ENCODE assay signal across 1 cellular context in genomic region chr1:14913475-14914155, GRCh38.
A peak's percentile ranks its signal among the peaks of the same experiment; 100 is the strongest.
TF ChIP-seq lines count a peak whose summit lies in the region.

No MANE protein-coding gene starts in this region.

TF ChIP-seq in HEK293, 187 proteins besides CTCF, POLR2A, EP300 and RAD21 (continued from another document and continues in another):
- TF ChIP-seq ZBTB44 (tag by site-specific recombination; IDR thresholded peaks at IDR 0.05): no peak
- no peak for TF ChIP-seq HOXA7 (CRISPR knock-in tag; IDR thresholded peaks at IDR 0.05; ENCODE audit: borderline replicate concordance)
- no peak for TF ChIP-seq ZNF239 (tag by site-specific recombination; IDR thresholded peaks at IDR 0.05)
- TF ChIP-seq, protein P1, sequence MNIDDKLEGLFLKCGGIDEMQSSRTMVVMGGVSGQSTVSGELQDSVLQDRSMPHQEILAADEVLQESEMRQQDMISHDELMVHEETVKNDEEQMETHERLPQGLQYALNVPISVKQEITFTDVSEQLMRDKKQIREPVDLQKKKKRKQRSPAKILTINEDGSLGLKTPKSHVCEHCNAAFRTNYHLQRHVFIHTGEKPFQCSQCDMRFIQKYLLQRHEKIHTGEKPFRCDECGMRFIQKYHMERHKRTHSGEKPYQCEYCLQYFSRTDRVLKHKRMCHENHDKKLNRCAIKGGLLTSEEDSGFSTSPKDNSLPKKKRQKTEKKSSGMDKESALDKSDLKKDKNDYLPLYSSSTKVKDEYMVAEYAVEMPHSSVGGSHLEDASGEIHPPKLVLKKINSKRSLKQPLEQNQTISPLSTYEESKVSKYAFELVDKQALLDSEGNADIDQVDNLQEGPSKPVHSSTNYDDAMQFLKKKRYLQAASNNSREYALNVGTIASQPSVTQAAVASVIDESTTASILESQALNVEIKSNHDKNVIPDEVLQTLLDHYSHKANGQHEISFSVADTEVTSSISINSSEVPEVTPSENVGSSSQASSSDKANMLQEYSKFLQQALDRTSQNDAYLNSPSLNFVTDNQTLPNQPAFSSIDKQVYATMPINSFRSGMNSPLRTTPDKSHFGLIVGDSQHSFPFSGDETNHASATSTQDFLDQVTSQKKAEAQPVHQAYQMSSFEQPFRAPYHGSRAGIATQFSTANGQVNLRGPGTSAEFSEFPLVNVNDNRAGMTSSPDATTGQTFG (tag by site-specific recombination; IDR thresholded peaks at IDR 0.05; ENCODE audit: borderline replicate concordance): no peak
- no peak for TF ChIP-seq ZNF274 (IDR thresholded peaks at IDR 0.05; ENCODE audit: low read length)
- TF ChIP-seq ZNF274 (tag by site-specific recombination; IDR thresholded peaks at IDR 0.05; ENCODE audit: borderline replicate concordance): no peak
- TF ChIP-seq, protein P2, sequence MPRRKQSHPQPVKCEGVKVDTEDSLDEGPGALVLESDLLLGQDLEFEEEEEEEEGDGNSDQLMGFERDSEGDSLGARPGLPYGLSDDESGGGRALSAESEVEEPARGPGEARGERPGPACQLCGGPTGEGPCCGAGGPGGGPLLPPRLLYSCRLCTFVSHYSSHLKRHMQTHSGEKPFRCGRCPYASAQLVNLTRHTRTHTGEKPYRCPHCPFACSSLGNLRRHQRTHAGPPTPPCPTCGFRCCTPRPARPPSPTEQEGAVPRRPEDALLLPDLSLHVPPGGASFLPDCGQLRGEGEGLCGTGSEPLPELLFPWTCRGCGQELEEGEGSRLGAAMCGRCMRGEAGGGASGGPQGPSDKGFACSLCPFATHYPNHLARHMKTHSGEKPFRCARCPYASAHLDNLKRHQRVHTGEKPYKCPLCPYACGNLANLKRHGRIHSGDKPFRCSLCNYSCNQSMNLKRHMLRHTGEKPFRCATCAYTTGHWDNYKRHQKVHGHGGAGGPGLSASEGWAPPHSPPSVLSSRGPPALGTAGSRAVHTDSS (tag by site-specific recombination; IDR thresholded peaks at IDR 0.05): no peak
- TF ChIP-seq ZNF211 (tag by site-specific recombination; IDR thresholded peaks at IDR 0.05; ENCODE audit: low read depth): no peak
- TF ChIP-seq ZNF335 (tag by site-specific recombination; conservative IDR thresholded peaks at IDR 0.05): no peak
- TF ChIP-seq OSR2 (tag by site-specific recombination; IDR thresholded peaks at IDR 0.05): peak; percentile 60
- TF ChIP-seq ZFHX2 (tag by site-specific recombination; conservative IDR thresholded peaks at IDR 0.05): peak; percentile 90
- TF ChIP-seq KLF16 (tag by site-specific recombination; IDR thresholded peaks at IDR 0.05): no peak
- TF ChIP-seq ZNF214 (tag by site-specific recombination; IDR thresholded peaks at IDR 0.05; ENCODE audit: borderline replicate concordance): no peak
- TF ChIP-seq, protein P3, sequence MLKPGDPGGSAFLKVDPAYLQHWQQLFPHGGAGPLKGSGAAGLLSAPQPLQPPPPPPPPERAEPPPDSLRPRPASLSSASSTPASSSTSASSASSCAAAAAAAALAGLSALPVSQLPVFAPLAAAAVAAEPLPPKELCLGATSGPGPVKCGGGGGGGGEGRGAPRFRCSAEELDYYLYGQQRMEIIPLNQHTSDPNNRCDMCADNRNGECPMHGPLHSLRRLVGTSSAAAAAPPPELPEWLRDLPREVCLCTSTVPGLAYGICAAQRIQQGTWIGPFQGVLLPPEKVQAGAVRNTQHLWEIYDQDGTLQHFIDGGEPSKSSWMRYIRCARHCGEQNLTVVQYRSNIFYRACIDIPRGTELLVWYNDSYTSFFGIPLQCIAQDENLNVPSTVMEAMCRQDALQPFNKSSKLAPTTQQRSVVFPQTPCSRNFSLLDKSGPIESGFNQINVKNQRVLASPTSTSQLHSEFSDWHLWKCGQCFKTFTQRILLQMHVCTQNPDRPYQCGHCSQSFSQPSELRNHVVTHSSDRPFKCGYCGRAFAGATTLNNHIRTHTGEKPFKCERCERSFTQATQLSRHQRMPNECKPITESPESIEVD (tag by site-specific recombination; IDR thresholded peaks at IDR 0.05): no peak
- no peak for TF ChIP-seq ZFP41 (tag by site-specific recombination; IDR thresholded peaks at IDR 0.05; ENCODE audit: borderline replicate concordance)
- TF ChIP-seq ZNF423 (tag by site-specific recombination; IDR thresholded peaks at IDR 0.05): no peak
- TF ChIP-seq ZSCAN16 (tag by site-specific recombination; IDR thresholded peaks at IDR 0.05): no peak
- TF ChIP-seq ZNF692 (tag by site-specific recombination; IDR thresholded peaks at IDR 0.05): no peak
- no peak for TF ChIP-seq ZNF350 (tag by site-specific recombination; IDR thresholded peaks at IDR 0.05)
- TF ChIP-seq ZBTB21 (tag by site-specific recombination; IDR thresholded peaks at IDR 0.05): no peak
- no peak for TF ChIP-seq ZNF843 (tag by site-specific recombination; IDR thresholded peaks at IDR 0.05)
- no peak for TF ChIP-seq ZNF18 (tag by site-specific recombination; IDR thresholded peaks at IDR 0.05)
- TF ChIP-seq, protein P4, sequence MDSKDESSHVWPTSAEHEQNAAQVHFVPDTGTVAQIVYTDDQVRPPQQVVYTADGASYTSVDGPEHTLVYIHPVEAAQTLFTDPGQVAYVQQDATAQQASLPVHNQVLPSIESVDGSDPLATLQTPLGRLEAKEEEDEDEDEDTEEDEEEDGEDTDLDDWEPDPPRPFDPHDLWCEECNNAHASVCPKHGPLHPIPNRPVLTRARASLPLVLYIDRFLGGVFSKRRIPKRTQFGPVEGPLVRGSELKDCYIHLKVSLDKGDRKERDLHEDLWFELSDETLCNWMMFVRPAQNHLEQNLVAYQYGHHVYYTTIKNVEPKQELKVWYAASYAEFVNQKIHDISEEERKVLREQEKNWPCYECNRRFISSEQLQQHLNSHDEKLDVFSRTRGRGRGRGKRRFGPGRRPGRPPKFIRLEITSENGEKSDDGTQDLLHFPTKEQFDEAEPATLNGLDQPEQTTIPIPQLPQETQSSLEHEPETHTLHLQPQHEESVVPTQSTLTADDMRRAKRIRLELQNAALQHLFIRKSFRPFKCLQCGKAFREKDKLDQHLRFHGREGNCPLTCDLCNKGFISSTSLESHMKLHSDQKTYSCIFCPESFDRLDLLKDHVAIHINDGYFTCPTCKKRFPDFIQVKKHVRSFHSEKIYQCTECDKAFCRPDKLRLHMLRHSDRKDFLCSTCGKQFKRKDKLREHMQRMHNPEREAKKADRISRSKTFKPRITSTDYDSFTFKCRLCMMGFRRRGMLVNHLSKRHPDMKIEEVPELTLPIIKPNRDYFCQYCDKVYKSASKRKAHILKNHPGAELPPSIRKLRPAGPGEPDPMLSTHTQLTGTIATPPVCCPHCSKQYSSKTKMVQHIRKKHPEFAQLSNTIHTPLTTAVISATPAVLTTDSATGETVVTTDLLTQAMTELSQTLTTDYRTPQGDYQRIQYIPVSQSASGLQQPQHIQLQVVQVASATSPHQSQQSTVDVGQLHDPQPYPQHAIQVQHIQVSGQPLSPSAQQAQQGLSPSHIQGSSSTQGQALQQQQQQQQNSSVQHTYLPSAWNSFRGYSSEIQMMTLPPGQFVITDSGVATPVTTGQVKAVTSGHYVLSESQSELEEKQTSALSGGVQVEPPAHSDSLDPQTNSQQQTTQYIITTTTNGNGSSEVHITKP (tag by site-specific recombination; IDR thresholded peaks at IDR 0.05): 0 out of 2 replicates have a peak, but pooled peaks have one; percentile 29
- TF ChIP-seq KLF7 (tag by site-specific recombination; IDR thresholded peaks at IDR 0.05; ENCODE audit: borderline replicate concordance): no peak
- TF ChIP-seq ZNF596 (tag by site-specific recombination; IDR thresholded peaks at IDR 0.05): no peak
- TF ChIP-seq ZNF138 (tag by site-specific recombination; IDR thresholded peaks at IDR 0.05; ENCODE audit: borderline replicate concordance): no peak
- no peak for TF ChIP-seq ZSCAN4 (tag by site-specific recombination; IDR thresholded peaks at IDR 0.05)
- TF ChIP-seq ZFP37 (tag by site-specific recombination; IDR thresholded peaks at IDR 0.05): no peak
- TF ChIP-seq ZNF37A (tag by site-specific recombination; IDR thresholded peaks at IDR 0.05): no peak
- TF ChIP-seq ZNF514 (tag by site-specific recombination; IDR thresholded peaks at IDR 0.05): no peak
- no peak for TF ChIP-seq SALL2 (tag by site-specific recombination; IDR thresholded peaks at IDR 0.05; ENCODE audit: borderline replicate concordance)
- TF ChIP-seq, protein P5, sequence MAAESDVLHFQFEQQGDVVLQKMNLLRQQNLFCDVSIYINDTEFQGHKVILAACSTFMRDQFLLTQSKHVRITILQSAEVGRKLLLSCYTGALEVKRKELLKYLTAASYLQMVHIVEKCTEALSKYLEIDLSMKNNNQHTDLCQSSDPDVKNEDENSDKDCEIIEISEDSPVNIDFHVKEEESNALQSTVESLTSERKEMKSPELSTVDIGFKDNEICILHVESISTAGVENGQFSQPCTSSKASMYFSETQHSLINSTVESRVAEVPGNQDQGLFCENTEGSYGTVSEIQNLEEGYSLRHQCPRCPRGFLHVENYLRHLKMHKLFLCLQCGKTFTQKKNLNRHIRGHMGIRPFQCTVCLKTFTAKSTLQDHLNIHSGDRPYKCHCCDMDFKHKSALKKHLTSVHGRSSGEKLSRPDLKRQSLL (tag by site-specific recombination; IDR thresholded peaks at IDR 0.05): no peak
- no peak for TF ChIP-seq ZNF10 (tag by site-specific recombination; IDR thresholded peaks at IDR 0.05)
- no peak for TF ChIP-seq ZNF549 (tag by site-specific recombination; IDR thresholded peaks at IDR 0.05)
- no peak for TF ChIP-seq ZNF707 (tag by site-specific recombination; IDR thresholded peaks at IDR 0.05)
- no peak for TF ChIP-seq ZNF280C (tag by site-specific recombination; IDR thresholded peaks at IDR 0.05)
- no peak for TF ChIP-seq ELK4 (IDR thresholded peaks at IDR 0.05; ENCODE audit: borderline replicate concordance, low read depth, low read length)
- no peak for TF ChIP-seq ZNF169 (tag by site-specific recombination; IDR thresholded peaks at IDR 0.05)
- TF ChIP-seq SCRT2 (tag by site-specific recombination; IDR thresholded peaks at IDR 0.05): peak; percentile 76
- TF ChIP-seq YY2 (tag by site-specific recombination; IDR thresholded peaks at IDR 0.05): no peak
- TF ChIP-seq ZNF791 (tag by site-specific recombination; IDR thresholded peaks at IDR 0.05): no peak
- no peak for TF ChIP-seq ZNF473 (tag by site-specific recombination; IDR thresholded peaks at IDR 0.05)
- no peak for TF ChIP-seq BCL11A (tag by site-specific recombination; IDR thresholded peaks at IDR 0.05; ENCODE audit: low read depth)
